Comparison of ENCODE assay signal across 1 cellular context in genomic region chr20:64038579-64039292, GRCh38.
A peak's percentile ranks its signal among the peaks of the same experiment; 100 is the strongest.
TF ChIP-seq lines count a peak whose summit lies in the region.

No MANE protein-coding gene starts in this region.

TF ChIP-seq in K562, 482 proteins besides CTCF, POLR2A, EP300 and RAD21 (continues in another document):
- TF ChIP-seq DMBX1 (CRISPR knock-in tag; IDR thresholded peaks at IDR 0.05; ENCODE audit: borderline replicate concordance) (no peak), PTRF (tag; IDR thresholded peaks at IDR 0.05) (no peak), FOXK1 (CRISPR knock-in tag; IDR thresholded peaks at IDR 0.05; ENCODE audit: borderline replicate concordance) (no peak), SRSF3 (IDR thresholded peaks at IDR 0.05; ENCODE audit: insufficient read depth, low read length) (no peak), HNRNPLL (IDR thresholded peaks at IDR 0.05; ENCODE audit: low read depth, low read length, poor library complexity, severe bottlenecking) (peak; percentile 48), ATF3 (IDR thresholded peaks at IDR 0.05) (no peak), ATF3 (CRISPR knock-in tag; conservative IDR thresholded peaks at IDR 0.05) (no peak), ZEB2 (IDR thresholded peaks at IDR 0.05) (0 out of 2 replicates have a peak, but pooled peaks have one; percentile 18), NR2C1 (IDR thresholded peaks at IDR 0.05) (no peak), NR2C1 (tag; IDR thresholded peaks at IDR 0.05) (no peak), ZNF592 (IDR thresholded peaks at IDR 0.05) (peak; percentile 55), SMARCA4 (IDR thresholded peaks at IDR 0.05) (no peak), CREB1 (IDR thresholded peaks at IDR 0.05) (peak; percentile 32; the same call in 1 of the 2 replicates), CREB1 (CRISPR knock-in tag; IDR thresholded peaks at IDR 0.05) (peak; percentile 60; the same call in 1 of the 2 replicates), MAZ (CRISPR knock-in tag; conservative IDR thresholded peaks at IDR 0.05 in 1 of 2, IDR thresholded peaks at IDR 0.05 in 1 of 2) (peak; percentile 67 to 75), MAFK (IDR thresholded peaks at IDR 0.05; ENCODE audit: low read length) (no peak), E2F6 (IDR thresholded peaks at IDR 0.05; ENCODE audit: borderline replicate concordance in 1 of 2, extremely low read depth in 1 of 2, insufficient read depth in 1 of 2, insufficient read length in 1 of 2, low read depth in 1 of 2, low read length in 1 of 2, poor library complexity in 1 of 2, severe bottlenecking in 1 of 2) (peak; percentile 85 to 96), KDM4B (IDR thresholded peaks at IDR 0.05; ENCODE audit: borderline replicate concordance in 2 of 2, low read depth in 1 of 2) (peak in 1 of 2 experiments; percentile 16; a peak in 1 of 4 replicates), CTBP1 (IDR thresholded peaks at IDR 0.05; ENCODE audit: borderline replicate concordance) (peak; percentile 98), AFF4 (CRISPR knock-in tag; IDR thresholded peaks at IDR 0.05) (peak; percentile 74), FOXP4 (CRISPR knock-in tag; IDR thresholded peaks at IDR 0.05; ENCODE audit: borderline replicate concordance) (0 out of 2 replicates have a peak, but pooled peaks have one; percentile 52), ZNF347 (CRISPR knock-in tag; IDR thresholded peaks at IDR 0.05; ENCODE audit: low read depth) (no peak), ZNF655 (CRISPR knock-in tag; IDR thresholded peaks at IDR 0.05) (no peak), ZBTB2 (IDR thresholded peaks at IDR 0.05) (peak; percentile 32; the same call in 1 of the 2 replicates), ZNF311 (CRISPR knock-in tag; IDR thresholded peaks at IDR 0.05) (no peak), PRPF4 (IDR thresholded peaks at IDR 0.05; ENCODE audit: insufficient read depth, low read depth, low read length, poor library complexity, severe bottlenecking) (no peak), GATAD2B (IDR thresholded peaks at IDR 0.05; ENCODE audit: borderline replicate concordance) (peak; percentile 78), ZNF609 (CRISPR knock-in tag; IDR thresholded peaks at IDR 0.05; ENCODE audit: borderline replicate concordance) (no peak), MYNN (IDR thresholded peaks at IDR 0.05) (no peak), MYNN (CRISPR knock-in tag; IDR thresholded peaks at IDR 0.05) (no peak), ZNF76 (CRISPR knock-in tag; IDR thresholded peaks at IDR 0.05; ENCODE audit: borderline replicate concordance) (peak; percentile 22; the same call in 1 of the 2 replicates), GABPA (tag; conservative IDR thresholded peaks at IDR 0.05; ENCODE audit: low read depth) (peak; percentile 69), MAX (CRISPR knock-in tag; IDR thresholded peaks at IDR 0.05) (peak; percentile 93), GMEB1 (CRISPR knock-in tag; IDR thresholded peaks at IDR 0.05) (peak; percentile 30; the same call in 1 of the 2 replicates), NCOA6 (IDR thresholded peaks at IDR 0.05) (peak; percentile 84), ZNF431 (CRISPR knock-in tag; IDR thresholded peaks at IDR 0.05) (peak; percentile 85; the same call in 1 of the 2 replicates)
